ENCODE assay signal across 19 cellular contexts in genomic region chr5:2892601-2893000, GRCh38.
A peak's percentile ranks its signal among the peaks of the same experiment; 100 is the strongest.
DNase-seq lines count a peak whose midpoint lies in the region; ATAC-seq and TF ChIP-seq lines count a peak whose summit lies in the region.
"Had no signal": no experiment of that assay in that cellular context is flagged by ENCODE, and none has a peak within 500 bp of the region (broad histone marks: within the 10 kb centered on the region; RNA-seq: fewer than 3 reads in every experiment).

No MANE protein-coding gene starts in this region.

- DNase-seq in ecto neural progenitor cell (ENCODE audit: low spot score) (peak; percentile 31), islet precursor cell (peak; percentile 29), sciatic nerve (ENCODE audit: low spot score) (peak; percentile 15), progenitor cell of endocrine pancreas (ENCODE audit: low spot score, unreplicated experiment) (no peak), HuH-7.5 (ENCODE audit: low spot score) (no peak)
- no peak for DNase-seq in effector CD4-positive, alpha-beta T cell
- no peak for DNase-seq in activated CD4-positive, CD25-positive, alpha-beta regulatory T cell treated with anti-CD3 and anti-CD28 coated beads, Interleukin-2, amount 50 U/mL, for 72 hours
- DNase-seq: ACHN; BE2C; C1 segment of cervical spinal cord; CD4-positive, CD25-positive, alpha-beta regulatory T cell; CD8-positive, alpha-beta memory T cell; COR-L47; DMS 273 treated with DMSO at 0.1 percent for 48 hours; DMS79; GDM1; H7 had no signal

- no peaks in the 10 kb centered on the region for H3K9me3 Mint-ChIP-seq in progenitor cell of endocrine pancreas (ENCODE audit: low read depth)
- H3K9me3 Mint-ChIP-seq: GM23338 had no signal

- H3K27me3 Mint-ChIP-seq in progenitor cell of endocrine pancreas = peaks cover 35% of the 10 kb centered on the region
- H3K27me3 Mint-ChIP-seq: CD4-positive, CD25-positive, alpha-beta regulatory T cell; CD8-positive, alpha-beta memory T cell; IgD-negative memory B cell had no signal

- no peak overlapping the region for H3K4me3 Mint-ChIP-seq in progenitor cell of endocrine pancreas (ENCODE audit: low read depth)
- H3K4me3 Mint-ChIP-seq: CD4-positive, CD25-positive, alpha-beta regulatory T cell; CD8-positive, alpha-beta memory T cell; GM23338; IgD-negative memory B cell had no signal

- no peaks in the 10 kb centered on the region for H3K4me1 Mint-ChIP-seq in progenitor cell of endocrine pancreas (ENCODE audit: low read depth)
- H3K4me1 Mint-ChIP-seq: CD4-positive, CD25-positive, alpha-beta regulatory T cell; CD8-positive, alpha-beta memory T cell; GM23338; IgD-negative memory B cell had no signal

- no peak overlapping the region for H3K27ac Mint-ChIP-seq in progenitor cell of endocrine pancreas
- H3K27ac Mint-ChIP-seq: CD4-positive, CD25-positive, alpha-beta regulatory T cell; CD8-positive, alpha-beta memory T cell; GM23338; IgD-negative memory B cell had no signal

- no peak for TF ChIP-seq CTCF in progenitor cell of endocrine pancreas (IDR thresholded peaks at IDR 0.05; ENCODE audit: unreplicated experiment)

- ATAC-seq in sciatic nerve = no peak
- ATAC-seq: GM23338 had no signal

- no peaks in the 10 kb centered on the region for H3K36me3 Mint-ChIP-seq in progenitor cell of endocrine pancreas (ENCODE audit: insufficient read depth)
- H3K36me3 Mint-ChIP-seq: CD4-positive, CD25-positive, alpha-beta regulatory T cell; IgD-negative memory B cell had no signal

- intact Hi-C loops in sciatic nerve (cut with DNase I) = no loop called here

Comparison
In these comparisons a context has a peak if more than half of its experiments do, and no peak if none do; other contexts are left out.
1. DNase-seq: peak in ecto neural progenitor cell (single experiment), islet precursor cell (single experiment) and sciatic nerve (single experiment); none in progenitor cell of endocrine pancreas (single experiment), effector CD4-positive, alpha-beta T cell (single experiment), activated CD4-positive, CD25-positive, alpha-beta regulatory T cell treated with anti-CD3 and anti-CD28 coated beads, Interleukin-2, amount 50 U/mL, for 72 hours (single experiment) and HuH-7.5 (single experiment).